9 cellular contexts compared by ENCODE assay signal in the genomic region with DNA sequence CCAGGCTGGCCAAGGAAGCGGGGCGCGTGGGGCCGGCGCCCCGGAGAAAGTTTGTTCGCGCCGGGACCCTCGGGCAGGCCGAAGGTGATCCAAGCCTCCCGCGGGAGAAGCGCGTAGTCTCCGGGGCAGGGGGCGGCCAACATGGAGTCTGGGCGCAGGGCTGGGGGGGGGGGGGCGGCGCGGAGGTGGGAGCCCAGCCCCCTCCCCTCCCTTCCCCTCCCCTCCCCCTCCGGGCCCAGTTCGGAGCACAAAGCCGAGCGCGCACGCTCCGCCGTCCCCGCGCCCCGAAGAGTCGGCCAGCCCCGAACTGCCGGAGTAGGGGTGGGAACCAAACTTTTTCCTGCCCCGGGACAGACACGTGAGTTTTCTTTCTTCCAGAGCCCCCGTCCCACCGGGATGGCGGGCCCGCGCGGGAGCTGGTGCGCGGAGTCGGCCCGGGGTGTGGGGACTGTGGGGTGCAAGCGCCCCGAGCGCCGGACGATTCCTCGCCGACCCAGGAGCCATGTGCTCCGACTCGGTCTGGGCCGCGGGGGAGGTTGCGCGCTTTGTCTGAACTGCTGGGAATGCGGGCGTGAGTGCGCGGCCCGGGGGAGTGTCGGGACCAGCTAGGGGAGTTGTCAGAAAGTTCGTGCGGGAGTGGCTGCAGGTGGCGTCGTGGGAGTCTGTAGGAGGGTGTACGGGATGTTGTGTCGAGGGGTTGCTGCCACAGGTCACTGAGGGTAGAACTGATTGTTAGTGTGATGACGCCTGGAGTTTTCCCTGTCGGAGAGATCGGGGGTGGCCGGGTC. TPM values are rescaled to one million over a fixed set of nuclear protein-coding genes. Genes with fewer than 3 reads are reported as not detected.
DNase-seq lines count a peak whose midpoint lies in the region; ATAC-seq, FAIRE-seq and TF ChIP-seq lines count a peak whose summit lies in the region.
"Had no signal": no experiment of that assay in that cellular context is flagged by ENCODE, and none has a peak within 500 bp of the region (broad histone marks: within the 10 kb centered on the region; RNA-seq: fewer than 3 reads in every experiment).

No MANE protein-coding gene starts in this region.

- BruUV-seq in HepG2 (replicated peaks; lab: Mats Ljungman, UMichigan), result no TSS peak

- H3K36me3 ChIP-seq in WERI-Rb-1 (peaks cover 11% of the 10 kb centered on the region), HepG2 (replicated peaks in 1 of 2; ENCODE audit: control insufficient read depth in 1 of 2, insufficient read depth in 2 of 2, low read length in 2 of 2) (peaks cover 9 to 11% of the 10 kb centered on the region in 2 experiments)

- H4K20me1 ChIP-seq in HepG2 (ENCODE audit: insufficient read depth, low read length), result peaks cover 30% of the 10 kb centered on the region

- H3K27me3 ChIP-seq in WERI-Rb-1 (ENCODE audit: insufficient read depth, low read depth, severe bottlenecking) (no peaks in the 10 kb centered on the region), HepG2 (ENCODE audit: control insufficient read depth in 1 of 2, insufficient read depth in 2 of 2, low read length in 2 of 2) (no peaks in the 10 kb centered on the region; a peak in 1 of 5 replicates)

- no peak overlapping the region for H2AFZ ChIP-seq in HepG2 (ENCODE audit: low read length)

- H3K4me3 ChIP-seq in WERI-Rb-1 (ENCODE audit: low read depth, low read length) (peak overlapping the region; percentile 94), HepG2 (replicated peaks in 1 of 3; ENCODE audit: insufficient read depth in 1 of 3, low read depth in 2 of 3, low read length in 3 of 3) (peak overlapping the region; percentile 81 to 86 (median 86))

- intact Hi-C loops in HepG2 (cut with micrococcal nuclease; ENCODE audit: unreplicated experiment), result loop anchor here (1.0 to 10.0 kb wide), 2 partner anchors 18 to 110 kb away; no protein-coding TSS in a partner anchor

- in situ Hi-C loops in KBM-7 (cut with MboI; ENCODE audit: low pct_unique_long_range_greater_than_20kb, low sequenced_read_pairs), result no loop called here
- in situ Hi-C loops in HepG2 (cut with HindIII; ENCODE audit: extremely low pct_ligation_motif_present, low pct_unique_long_range_greater_than_20kb), result no loop called here

- peak overlapping the region; percentile 92 for H3K9ac ChIP-seq in HepG2 (ENCODE audit: insufficient read depth, low read depth, low read length)

- WGBS in HepG2 (ENCODE audit: low lambda C conversion rate), result 2% methylated on average over 47 of the region's 76 CpGs

- H3K79me2 ChIP-seq in HepG2 (ENCODE audit: insufficient read depth, low read length), result peaks cover 50% of the 10 kb centered on the region

- H3K27me3 Mint-ChIP-seq in chondrocyte (ENCODE audit: low read depth), result no peaks in the 10 kb centered on the region

- H3K27ac Mint-ChIP-seq in chondrocyte (ENCODE audit: unreplicated experiment), result peak overlapping the region; percentile 84

- peak overlapping the region; percentile 87 for H3K27ac ChIP-seq in WERI-Rb-1
- H3K27ac ChIP-seq in HepG2 (ENCODE audit: extremely low read length, insufficient read depth, low read length), result peak overlapping the region; percentile 89

- H3K9me3 ChIP-seq in WERI-Rb-1 (ENCODE audit: severe bottlenecking) (no peaks in the 10 kb centered on the region), HepG2 (ENCODE audit: low read length) (no peaks in the 10 kb centered on the region)

- peaks cover 46% of the 10 kb centered on the region for H3K4me1 ChIP-seq in HepG2 (ENCODE audit: insufficient read depth, low read length)

- CTCF ChIA-PET in HepG2 (lab: Yijun Ruan, JAX; ENCODE audit: low intra/inter-chr PET ratio, low total read pairs), result interaction anchor here (1.3 to 1.7 kb wide), 2 partner anchors 18 to 31 kb away, joined by 3 to 10 read pairs; a partner anchor contains a TSS

- POLR2A ChIA-PET in HepG2 (lab: Yijun Ruan, JAX), result interaction anchor here (0.7 to 9.0 kb wide), 14 partner anchors 10 to 832 kb away, joined by 3 to 167 read pairs (median 4); a partner anchor contains a TSS

- TF ChIP-seq RAD21 in HepG2 (CRISPR knock-in tag; IDR thresholded peaks at IDR 0.05), result peak; percentile 45; the same call in 1 of the 2 replicates

- no peaks in the 10 kb centered on the region for H3K36me3 Mint-ChIP-seq in chondrocyte (ENCODE audit: low read depth)

- H3K4me1 Mint-ChIP-seq in chondrocyte (ENCODE audit: low read depth), result peaks cover 32% of the 10 kb centered on the region

- peak; percentile 43 to 82 for TF ChIP-seq POLR2A in HepG2 (IDR thresholded peaks at IDR 0.05; ENCODE audit: insufficient read depth in 1 of 2, low read depth in 2 of 2, low read length in 2 of 2)

- peak; percentile 56 for ATAC-seq in HepG2
- ATAC-seq in GM21447 (IDR thresholded peaks at IDR 0.05; ENCODE audit: unreplicated experiment), result no peak

- FAIRE-seq in HepG2 (lab: Jason Lieb, UNC), result no peak
- FAIRE-seq: TTC549 had no signal

- H3K4me3 Mint-ChIP-seq in chondrocyte (ENCODE audit: unreplicated experiment), result peak overlapping the region; percentile 83

- TF ChIP-seq EP300 in HepG2 (IDR thresholded peaks at IDR 0.05; ENCODE audit: low read depth in 2 of 2, low read length in 2 of 2) (no peak), HepG2 (CRISPR knock-in tag; IDR thresholded peaks at IDR 0.05; ENCODE audit: borderline replicate concordance) (no peak; the same call in 1 of the 2 replicates)

- no peaks in the 10 kb centered on the region for H3K9me3 Mint-ChIP-seq in chondrocyte (ENCODE audit: low read depth)

- peak overlapping the region; percentile 90 for H3K4me2 ChIP-seq in HepG2 (ENCODE audit: low read depth, low read length)

- peak; percentile 81 for DNase-seq in DMS 273 (lab: John Stamatoyannopoulos, UW; ENCODE audit: unreplicated experiment)
- DNase-seq in KBM-7, result peak; percentile 75
- peak; percentile 47 for DNase-seq in WERI-Rb-1
- no peak for DNase-seq in chondrocyte (ENCODE audit: low spot score)
- peak; percentile 73 for DNase-seq in HepG2 (ENCODE audit: low spot score)
- DNase-seq in stimulated activated CD4-positive, alpha-beta T cell treated with anti-CD3 and anti-CD28 coated beads, TNF-alpha, amount 100 ng/mL, for 4 hours (ENCODE audit: low read depth in 3 of 3), result peak; percentile 46 to 59 (median 52)
- DNase-seq in NK-92 treated with Interleukin-12 subunit alpha and Interleukin-12 subunit beta, amount 100 ng/mL, for 24 hours (lab: John Stamatoyannopoulos, UW), result no peak

- TF ChIP-seq CTCF in WERI-Rb-1 (IDR thresholded peaks at IDR 0.05; ENCODE audit: low read depth, low read length) (no peak), chondrocyte (IDR thresholded peaks at IDR 0.05) (no peak), HepG2 (CRISPR knock-in tag; IDR thresholded peaks at IDR 0.05) (peak; percentile 54; the same call in 1 of the 2 replicates)

RNA-seq across cellular contexts. Expression of a gene that starts 1.1 kb away (rescaled TPM):
- total RNA-seq in chondrocyte (15.8 to 24.2 TPM (median 18.8 TPM) in 3 replicates), HepG2 (2016; rRNA removed; fragmentation: Illumina TruSeq; extraction: Trizol) (53.9 and 60.3 TPM in 2 replicates)
- 14.9 and 16.3 TPM in 2 replicates for total RNA-seq in HepG2 (2016; cell fraction: cytosol; rRNA removed; fragmentation: Illumina TruSeq; extraction: Trizol; ENCODE audit: low read depth)
- 49.1 and 52.3 TPM in 2 replicates for total RNA-seq in HepG2 (2016; cell fraction: insoluble cytoplasmic fraction; rRNA removed; fragmentation: Illumina TruSeq; extraction: Trizol)
- total RNA-seq in HepG2 (2016; cell fraction: membrane; rRNA removed; fragmentation: Illumina TruSeq; extraction: Trizol), result 65.6 and 66.2 TPM in 2 replicates
- total RNA-seq in HepG2 (2016; cell fraction: nucleus; rRNA removed; fragmentation: Illumina TruSeq; extraction: Trizol), result 24.2 and 31.3 TPM in 2 replicates
- polyA plus RNA-seq in HepG2 (2011; rRNA removed), result 41.3 and 49.9 TPM in 2 replicates
- polyA plus RNA-seq in HepG2 (2011; cell fraction: cytosol; rRNA removed), result 46.3 and 49.3 TPM in 2 replicates
- 32.5 and 35.0 TPM in 2 replicates for polyA plus RNA-seq in HepG2 (2011; cell fraction: nucleus; rRNA removed)
- polyA plus RNA-seq in HepG2 (2012), result 23.6 and 28.9 TPM in 2 replicates
- 12.4 and 13.0 TPM in 2 replicates for polyA plus RNA-seq in HepG2 (2016; cell fraction: cytosol; fragmentation: Illumina TruSeq; extraction: Trizol; ENCODE audit: low read depth)
- polyA plus RNA-seq in HepG2 (2016; cell fraction: insoluble cytoplasmic fraction; fragmentation: Illumina TruSeq; extraction: Trizol; ENCODE audit: low read depth), result 49.9 and 59.5 TPM in 2 replicates
- polyA plus RNA-seq in HepG2 (2016; cell fraction: membrane; fragmentation: Illumina TruSeq; extraction: Trizol; ENCODE audit: low read depth), result 44.7 and 47.8 TPM in 2 replicates
- 38.6 and 40.7 TPM in 2 replicates for polyA plus RNA-seq in HepG2 (2016; cell fraction: nucleus; fragmentation: Illumina TruSeq; extraction: Trizol; ENCODE audit: insufficient read depth, low read depth)
- 14.1 and 93.1 TPM in 2 replicates for polyA minus RNA-seq in HepG2 (2011; rRNA and poly(A)+ RNA removed; ENCODE audit: low replicate concordance)
- 38.7 and 42.5 TPM in 2 replicates for polyA minus RNA-seq in HepG2 (2011; cell fraction: cytosol; rRNA and poly(A)+ RNA removed)
- polyA minus RNA-seq in HepG2 (2011; cell fraction: nucleus; rRNA and poly(A)+ RNA removed), result 19.2 and 22.9 TPM in 2 replicates

RNA-seq across cellular contexts. Expression of a gene that starts 31.1 kb away (rescaled TPM):
- total RNA-seq in chondrocyte (71.3 to 74.0 TPM (median 71.5 TPM) in 3 replicates), HepG2 (2016; rRNA removed; fragmentation: Illumina TruSeq; extraction: Trizol) (292 and 305 TPM in 2 replicates)
- total RNA-seq in HepG2 (2016; cell fraction: cytosol; rRNA removed; fragmentation: Illumina TruSeq; extraction: Trizol; ENCODE audit: low read depth), result 190 and 258 TPM in 2 replicates
- total RNA-seq in HepG2 (2016; cell fraction: insoluble cytoplasmic fraction; rRNA removed; fragmentation: Illumina TruSeq; extraction: Trizol), result 267 and 306 TPM in 2 replicates
- 365 and 437 TPM in 2 replicates for total RNA-seq in HepG2 (2016; cell fraction: membrane; rRNA removed; fragmentation: Illumina TruSeq; extraction: Trizol)
- total RNA-seq in HepG2 (2016; cell fraction: nucleus; rRNA removed; fragmentation: Illumina TruSeq; extraction: Trizol), result 223 and 239 TPM in 2 replicates
- 218 and 261 TPM in 2 replicates for polyA plus RNA-seq in HepG2 (2011; rRNA removed)
- polyA plus RNA-seq in HepG2 (2011; cell fraction: cytosol; rRNA removed), result 176 and 232 TPM in 2 replicates
- 176 and 181 TPM in 2 replicates for polyA plus RNA-seq in HepG2 (2011; cell fraction: nucleus; rRNA removed)
- polyA plus RNA-seq in HepG2 (2012), result 118 and 180 TPM in 2 replicates
- 222 and 320 TPM in 2 replicates for polyA plus RNA-seq in HepG2 (2016; cell fraction: cytosol; fragmentation: Illumina TruSeq; extraction: Trizol; ENCODE audit: low read depth)
- polyA plus RNA-seq in HepG2 (2016; cell fraction: insoluble cytoplasmic fraction; fragmentation: Illumina TruSeq; extraction: Trizol; ENCODE audit: low read depth), result 310 and 340 TPM in 2 replicates
- 323 and 387 TPM in 2 replicates for polyA plus RNA-seq in HepG2 (2016; cell fraction: membrane; fragmentation: Illumina TruSeq; extraction: Trizol; ENCODE audit: low read depth)
- 436 and 461 TPM in 2 replicates for polyA plus RNA-seq in HepG2 (2016; cell fraction: nucleus; fragmentation: Illumina TruSeq; extraction: Trizol; ENCODE audit: insufficient read depth, low read depth)
- polyA minus RNA-seq in HepG2 (2011; rRNA and poly(A)+ RNA removed; ENCODE audit: low replicate concordance), result 97.1 and 193 TPM in 2 replicates
- 56.5 and 59.2 TPM in 2 replicates for polyA minus RNA-seq in HepG2 (2011; cell fraction: cytosol; rRNA and poly(A)+ RNA removed)
- 46.6 and 50.2 TPM in 2 replicates for polyA minus RNA-seq in HepG2 (2011; cell fraction: nucleus; rRNA and poly(A)+ RNA removed)

RNA-seq across cellular contexts. Expression of a gene that starts 33.2 kb away (rescaled TPM):
- total RNA-seq in chondrocyte (237 to 1,930 TPM (median 1,885 TPM) in 3 replicates), HepG2 (2016; rRNA removed; fragmentation: Illumina TruSeq; extraction: Trizol) (2.2 and 2.7 TPM in 2 replicates)
- 0.79 and 0.91 TPM in 2 replicates for total RNA-seq in HepG2 (2016; cell fraction: cytosol; rRNA removed; fragmentation: Illumina TruSeq; extraction: Trizol; ENCODE audit: low read depth)
- 2.5 TPM in 2 replicates for total RNA-seq in HepG2 (2016; cell fraction: insoluble cytoplasmic fraction; rRNA removed; fragmentation: Illumina TruSeq; extraction: Trizol)
- total RNA-seq in HepG2 (2016; cell fraction: membrane; rRNA removed; fragmentation: Illumina TruSeq; extraction: Trizol), result 1.5 and 2.5 TPM in 2 replicates
- 1.3 and 1.7 TPM in 2 replicates for total RNA-seq in HepG2 (2016; cell fraction: nucleus; rRNA removed; fragmentation: Illumina TruSeq; extraction: Trizol)
- polyA plus RNA-seq in HepG2 (2011; rRNA removed), result 0.87 and 1.1 TPM in 2 replicates
- 0.72 and 0.73 TPM in 2 replicates for polyA plus RNA-seq in HepG2 (2011; cell fraction: cytosol; rRNA removed)
- 0.59 and 0.69 TPM in 2 replicates for polyA plus RNA-seq in HepG2 (2011; cell fraction: nucleus; rRNA removed)
- polyA plus RNA-seq in HepG2 (2012), result 1.2 and 1.4 TPM in 2 replicates
- polyA plus RNA-seq in HepG2 (2016; cell fraction: cytosol; fragmentation: Illumina TruSeq; extraction: Trizol; ENCODE audit: low read depth), result 4.6 and 5.7 TPM in 2 replicates
- 10.1 and 12.3 TPM in 2 replicates for polyA plus RNA-seq in HepG2 (2016; cell fraction: insoluble cytoplasmic fraction; fragmentation: Illumina TruSeq; extraction: Trizol; ENCODE audit: low read depth)
- 6.4 and 6.8 TPM in 2 replicates for polyA plus RNA-seq in HepG2 (2016; cell fraction: membrane; fragmentation: Illumina TruSeq; extraction: Trizol; ENCODE audit: low read depth)
- 8.9 and 9.0 TPM in 2 replicates for polyA plus RNA-seq in HepG2 (2016; cell fraction: nucleus; fragmentation: Illumina TruSeq; extraction: Trizol; ENCODE audit: insufficient read depth, low read depth)
- 0.72 and 4.7 TPM in 2 replicates for polyA minus RNA-seq in HepG2 (2011; rRNA and poly(A)+ RNA removed; ENCODE audit: low replicate concordance)
- polyA minus RNA-seq in HepG2 (2011; cell fraction: cytosol; rRNA and poly(A)+ RNA removed), result 0.70 and 0.89 TPM in 2 replicates
- 0.39 and 0.75 TPM in 2 replicates for polyA minus RNA-seq in HepG2 (2011; cell fraction: nucleus; rRNA and poly(A)+ RNA removed)

Comparison
In these comparisons a context has a peak if more than half of its experiments do, and no peak if none do; other contexts are left out.
1. DNase-seq: peak in DMS 273 (single experiment), KBM-7 (single experiment), WERI-Rb-1 (single experiment), HepG2 (single experiment) and stimulated activated CD4-positive, alpha-beta T cell treated with anti-CD3 and anti-CD28 coated beads, TNF-alpha, amount 100 ng/mL, for 4 hours (3 of 3); none in chondrocyte (single experiment) and NK-92 treated with Interleukin-12 subunit alpha and Interleukin-12 subunit beta, amount 100 ng/mL, for 24 hours (single experiment).
2. RNA of a gene that starts 33.2 kb away (total RNA-seq): 237 to 1,930 TPM in chondrocyte; 0.79 to 2.7 TPM in HepG2; every median in the first group is over 10 times any median in the second.